ENCODE assay signal across 1 cellular context in the genomic region with DNA sequence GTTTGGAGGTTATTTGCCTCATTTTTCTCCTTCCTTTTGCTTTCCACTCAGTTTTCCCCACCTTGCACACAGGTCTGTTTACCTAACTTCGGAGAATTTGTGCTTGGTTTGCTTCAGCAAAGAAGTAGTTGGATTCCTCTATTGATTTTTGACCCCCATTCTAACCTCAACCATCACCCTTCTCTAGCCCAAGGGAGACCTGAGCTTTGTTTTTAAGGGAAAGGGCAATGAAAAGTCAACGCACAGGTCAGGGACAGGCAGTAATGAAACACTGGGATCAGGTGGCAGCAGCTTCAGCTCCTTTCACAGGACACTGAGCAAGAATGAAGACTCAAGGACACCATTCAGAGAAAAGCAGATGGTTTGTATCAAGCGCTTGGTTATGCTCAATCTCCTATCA.
A peak's percentile ranks its signal among the peaks of the same experiment; 100 is the strongest.
TF ChIP-seq lines count a peak whose summit lies in the region.

No MANE protein-coding gene starts in this region.

TF ChIP-seq in HepG2, 621 proteins besides CTCF, POLR2A, EP300 and RAD21 (continued from another document and continues in another):
- no peak for TF ChIP-seq ZFP90 (CRISPR knock-in tag; IDR thresholded peaks at IDR 0.05; ENCODE audit: borderline replicate concordance)
- no peak for TF ChIP-seq PRDM4 (CRISPR knock-in tag; IDR thresholded peaks at IDR 0.05; ENCODE audit: borderline replicate concordance)
- TF ChIP-seq SMAD1 (CRISPR knock-in tag; IDR thresholded peaks at IDR 0.05; ENCODE audit: borderline replicate concordance, low read depth) = no peak
- TF ChIP-seq ZNF766 (CRISPR knock-in tag; IDR thresholded peaks at IDR 0.05; ENCODE audit: borderline replicate concordance) = no peak
- TF ChIP-seq FOXP4 (CRISPR knock-in tag; IDR thresholded peaks at IDR 0.05) = peak; percentile 79
- no peak for TF ChIP-seq ZFP82 (CRISPR knock-in tag; IDR thresholded peaks at IDR 0.05; ENCODE audit: borderline replicate concordance)
- no peak for TF ChIP-seq SMARCE1 (IDR thresholded peaks at IDR 0.05; ENCODE audit: borderline replicate concordance)
- no peak for TF ChIP-seq GATA4 (IDR thresholded peaks at IDR 0.05; ENCODE audit: borderline replicate concordance, low read depth)
- no peak for TF ChIP-seq ZNF230 (CRISPR knock-in tag; IDR thresholded peaks at IDR 0.05)
- TF ChIP-seq DMAP1 (CRISPR knock-in tag; IDR thresholded peaks at IDR 0.05) = no peak
- no peak for TF ChIP-seq SRSF1 (optimal IDR thresholded peaks at IDR 0.05; ENCODE audit: low read depth, low read length)
- TF ChIP-seq RERE (CRISPR knock-in tag; IDR thresholded peaks at IDR 0.05; ENCODE audit: low read depth) = peak; percentile 83
- peak; percentile 78; the same call in 1 of the 2 replicates for TF ChIP-seq ZNF644 (CRISPR knock-in tag; IDR thresholded peaks at IDR 0.05; ENCODE audit: low read depth)
- TF ChIP-seq FOXA3 (CRISPR knock-in tag; IDR thresholded peaks at IDR 0.05) = peak; percentile 81
- no peak for TF ChIP-seq AHR (CRISPR knock-in tag; IDR thresholded peaks at IDR 0.05)
- TF ChIP-seq HES4 (CRISPR knock-in tag; IDR thresholded peaks at IDR 0.05; ENCODE audit: borderline replicate concordance) = no peak
- TF ChIP-seq SMAD3 (CRISPR knock-in tag; IDR thresholded peaks at IDR 0.05) = peak; percentile 73; the same call in 1 of the 2 replicates
- TF ChIP-seq ZBTB10 (CRISPR knock-in tag; IDR thresholded peaks at IDR 0.05; ENCODE audit: borderline replicate concordance) = 0 out of 2 replicates have a peak, but pooled peaks have one; percentile 65
- TF ChIP-seq, protein P1, sequence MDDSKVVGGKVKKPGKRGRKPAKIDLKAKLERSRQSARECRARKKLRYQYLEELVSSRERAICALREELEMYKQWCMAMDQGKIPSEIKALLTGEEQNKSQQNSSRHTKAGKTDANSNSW (CRISPR knock-in tag; IDR thresholded peaks at IDR 0.05; ENCODE audit: borderline replicate concordance) = no peak
- peak; percentile 36; the same call in 1 of the 2 replicates for TF ChIP-seq MED1 (CRISPR knock-in tag; IDR thresholded peaks at IDR 0.05)
- TF ChIP-seq MED13 (CRISPR knock-in tag; IDR thresholded peaks at IDR 0.05) = peak; percentile 13; the same call in 1 of the 2 replicates
- TF ChIP-seq SOX6 (IDR thresholded peaks at IDR 0.05) = no peak
- TF ChIP-seq SOX6 (CRISPR knock-in tag; IDR thresholded peaks at IDR 0.05) = peak; percentile 94
- peak; percentile 91 for TF ChIP-seq NCOA2 (CRISPR knock-in tag; IDR thresholded peaks at IDR 0.05)
- peak; percentile 86 for TF ChIP-seq HMG20B (CRISPR knock-in tag; conservative IDR thresholded peaks at IDR 0.05)
- TF ChIP-seq ZNF224 (CRISPR knock-in tag; IDR thresholded peaks at IDR 0.05) = no peak
- TF ChIP-seq, protein P2, sequence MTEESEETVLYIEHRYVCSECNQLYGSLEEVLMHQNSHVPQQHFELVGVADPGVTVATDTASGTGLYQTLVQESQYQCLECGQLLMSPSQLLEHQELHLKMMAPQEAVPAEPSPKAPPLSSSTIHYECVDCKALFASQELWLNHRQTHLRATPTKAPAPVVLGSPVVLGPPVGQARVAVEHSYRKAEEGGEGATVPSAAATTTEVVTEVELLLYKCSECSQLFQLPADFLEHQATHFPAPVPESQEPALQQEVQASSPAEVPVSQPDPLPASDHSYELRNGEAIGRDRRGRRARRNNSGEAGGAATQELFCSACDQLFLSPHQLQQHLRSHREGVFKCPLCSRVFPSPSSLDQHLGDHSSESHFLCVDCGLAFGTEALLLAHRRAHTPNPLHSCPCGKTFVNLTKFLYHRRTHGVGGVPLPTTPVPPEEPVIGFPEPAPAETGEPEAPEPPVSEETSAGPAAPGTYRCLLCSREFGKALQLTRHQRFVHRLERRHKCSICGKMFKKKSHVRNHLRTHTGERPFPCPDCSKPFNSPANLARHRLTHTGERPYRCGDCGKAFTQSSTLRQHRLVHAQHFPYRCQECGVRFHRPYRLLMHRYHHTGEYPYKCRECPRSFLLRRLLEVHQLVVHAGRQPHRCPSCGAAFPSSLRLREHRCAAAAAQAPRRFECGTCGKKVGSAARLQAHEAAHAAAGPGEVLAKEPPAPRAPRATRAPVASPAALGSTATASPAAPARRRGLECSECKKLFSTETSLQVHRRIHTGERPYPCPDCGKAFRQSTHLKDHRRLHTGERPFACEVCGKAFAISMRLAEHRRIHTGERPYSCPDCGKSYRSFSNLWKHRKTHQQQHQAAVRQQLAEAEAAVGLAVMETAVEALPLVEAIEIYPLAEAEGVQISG (CRISPR knock-in tag; IDR thresholded peaks at IDR 0.05) = 0 out of 2 replicates have a peak, but pooled peaks have one; percentile 25
- no peak for TF ChIP-seq TP53 (CRISPR knock-in tag; conservative IDR thresholded peaks at IDR 0.05)
- no peak for TF ChIP-seq HMGA1 (CRISPR knock-in tag; conservative IDR thresholded peaks at IDR 0.05)
- no peak for TF ChIP-seq TIGD3 (CRISPR knock-in tag; IDR thresholded peaks at IDR 0.05; ENCODE audit: borderline replicate concordance)
- TF ChIP-seq ARID4A (CRISPR knock-in tag; IDR thresholded peaks at IDR 0.05; ENCODE audit: borderline replicate concordance) = peak; percentile 20; the same call in 1 of the 2 replicates
- no peak for TF ChIP-seq FOXP1 (IDR thresholded peaks at IDR 0.05)
- TF ChIP-seq FOXP1 (CRISPR knock-in tag; IDR thresholded peaks at IDR 0.05) = peak; percentile 74; the same call in 1 of the 2 replicates
- TF ChIP-seq HDAC1 (CRISPR knock-in tag; IDR thresholded peaks at IDR 0.05) = peak; percentile 56; the same call in 1 of the 2 replicates
- no peak for TF ChIP-seq NONO (IDR thresholded peaks at IDR 0.05)
- peak; percentile 69 for TF ChIP-seq NONO (CRISPR knock-in tag; conservative IDR thresholded peaks at IDR 0.05)
- TF ChIP-seq NRL (CRISPR knock-in tag; IDR thresholded peaks at IDR 0.05; ENCODE audit: borderline replicate concordance) = no peak
